8 cellular contexts compared by ENCODE assay signal in genomic region chr5:132410451-132411381, GRCh38.
A peak's percentile ranks its signal among the peaks of the same experiment; 100 is the strongest.
DNase-seq lines count a peak whose midpoint lies in the region; ATAC-seq and TF ChIP-seq lines count a peak whose summit lies in the region.

No MANE protein-coding gene starts in this region.

- ATAC-seq in GM18517 (IDR thresholded peaks at IDR 0.05; ENCODE audit: unreplicated experiment) (peak; percentile 66), HG02981 (IDR thresholded peaks at IDR 0.05; ENCODE audit: unreplicated experiment) (peak; percentile 64)

- H3K4me3 ChIP-seq in AG04449 (ENCODE audit: low read depth, low read length) = peak overlapping the region; percentile 69

- no peaks in the 10 kb centered on the region for H3K27me3 ChIP-seq in layer of hippocampus (ENCODE audit: control insufficient read depth, insufficient read depth, low read length)

- peak; percentile 65 for TF ChIP-seq CTCF in AG04449 (IDR thresholded peaks at IDR 0.05; ENCODE audit: insufficient read depth, low read length, missing control alignments)

- POLR2A ChIA-PET in AG04449 (lab: Yijun Ruan, JAX) = interaction anchor here (1.7 kb wide), 1 partner anchor 80 kb away, joined by 14 read pairs; the partner anchor contains the start of gene IRF1

- CTCF ChIA-PET in AG04449 (lab: Yijun Ruan, JAX) = interaction anchor here (0.6 to 4.6 kb wide), 21 partner anchors 10 to 409 kb away, joined by 3 to 48 read pairs (median 4); no protein-coding TSS in a partner anchor

- DNase-seq in AG04449 (ENCODE audit: low read depth, low spot score) (no peak), NCI-H2171 treated with DMSO at 0.1 percent for 48 hours (lab: John Stamatoyannopoulos, UW) (peak; percentile 28), cerebellar cortex (ENCODE audit: low spot score) (peak; percentile 79)
- DNase-seq in activated CD4-positive, CD25-positive, alpha-beta regulatory T cell treated with anti-CD3 and anti-CD28 coated beads, Interleukin-2, amount 50 U/mL, for 72 hours = peak; percentile 84
- peak; percentile 86 to 88 for DNase-seq in stimulated activated CD4-positive, alpha-beta T cell treated with anti-CD3 and anti-CD28 coated beads, Interleukin-2, amount 100 ng/mL, for 24 hours

- peak overlapping the region; percentile 94 for H3K27ac ChIP-seq in layer of hippocampus (ENCODE audit: low read depth, low read length)
